In genomic region chr4:150007512-150007911, GRCh38 we compare ENCODE assay signal across 17 cellular contexts.
DNase-seq lines count a peak whose midpoint lies in the region; ATAC-seq, FAIRE-seq and TF ChIP-seq lines count a peak whose summit lies in the region.
"Had no signal": no experiment of that assay in that cellular context is flagged by ENCODE, and none has a peak within 500 bp of the region (broad histone marks: within the 10 kb centered on the region; RNA-seq: fewer than 3 reads in every experiment).

No MANE protein-coding gene starts in this region.

- no peaks in the 10 kb centered on the region for H3K36me3 ChIP-seq in GM23338 (ENCODE audit: insufficient read depth)
- no peaks in the 10 kb centered on the region for H3K36me3 ChIP-seq in keratinocyte (ENCODE audit: control insufficient read depth in 2 of 2, extremely low read depth in 1 of 2, insufficient read depth in 2 of 2, low read length in 2 of 2)
- H3K36me3 ChIP-seq in testis (ENCODE audit: low read depth, missing control alignments) = no peaks in the 10 kb centered on the region
- no peaks in the 10 kb centered on the region for H3K36me3 ChIP-seq in Peyer's patch
- H3K36me3 ChIP-seq: ovary had no signal

- H3K79me2 ChIP-seq in GM23338 (replicated peaks; ENCODE audit: insufficient read depth) (no peaks in the 10 kb centered on the region), keratinocyte (ENCODE audit: control insufficient read depth, insufficient read depth, low read length) (no peaks in the 10 kb centered on the region)

- 15% methylated on average over 3 of the region's 3 CpGs for WGBS in A549 (ENCODE audit: missing lambda C conversion rate)
- 86 to 94% methylated on average over 3 of the region's 3 CpGs for WGBS in testis, 2 donors

- no peak overlapping the region for H3K9ac ChIP-seq in keratinocyte (ENCODE audit: control insufficient read depth, extremely low read depth, insufficient read depth, low read length)

- no peaks in the 10 kb centered on the region for H3K36me3 Mint-ChIP-seq in GM23338 (ENCODE audit: low read depth)
- no peaks in the 10 kb centered on the region for H3K36me3 Mint-ChIP-seq in CD14-positive monocyte
- H3K36me3 Mint-ChIP-seq: memory B cell had no signal

- no peak for TF ChIP-seq RAD21 in A549 (conservative IDR thresholded peaks at IDR 0.05 in 1 of 2, IDR thresholded peaks at IDR 0.05 in 1 of 2)

- POLR2A ChIA-PET in A549 (lab: Yijun Ruan, JAX) = interaction anchor here (1.0 to 2.0 kb wide), 2 partner anchors 71 kb away, joined by 3 to 9 read pairs; partner anchors contain the start of gene DCLK2

- no peak overlapping the region for H3K4me3 Mint-ChIP-seq in GM23338
- H3K4me3 Mint-ChIP-seq in CD14-positive monocyte = no peak overlapping the region
- H3K4me3 Mint-ChIP-seq: memory B cell had no signal

- H3K4me3 ChIP-seq in A549 = no peak overlapping the region
- no peak overlapping the region for H3K4me3 ChIP-seq in GM23338
- H3K4me3 ChIP-seq in keratinocyte (ENCODE audit: control insufficient read depth in 2 of 3, extremely low read depth in 1 of 3, insufficient read depth in 2 of 3, low read depth in 1 of 3, low read length in 3 of 3) = no peak overlapping the region
- H3K4me3 ChIP-seq in testis = no peak overlapping the region
- H3K4me3 ChIP-seq in Peyer's patch = no peak overlapping the region
- H3K4me3 ChIP-seq: ovary had no signal

- H3K9me3 Mint-ChIP-seq in GM23338 (no peaks in the 10 kb centered on the region), CD14-positive monocyte (no peaks in the 10 kb centered on the region)
- H3K9me3 Mint-ChIP-seq: memory B cell had no signal

- no peaks in the 10 kb centered on the region for H3F3A ChIP-seq in GM23338 (replicated peaks; ENCODE audit: low read depth)

- H3K4me2 ChIP-seq in A549 = peak overlapping the region; percentile 64; the same call in 2 of the 3 replicates
- no peak overlapping the region for H3K4me2 ChIP-seq in GM23338
- H3K4me2 ChIP-seq in keratinocyte (ENCODE audit: control insufficient read depth, extremely low read depth, insufficient read depth, low read depth, low read length) = no peak overlapping the region

- dilution Hi-C loops in keratinocyte (cut with MboI; ENCODE audit: extremely low pct_ligation_motif_present, low sequenced_read_pairs) = loop anchor here (25.0 kb wide), 1 partner anchor 205 kb away; no protein-coding TSS in a partner anchor

- H2AFZ ChIP-seq in GM23338 (no peak overlapping the region), keratinocyte (ENCODE audit: control insufficient read depth, low read length) (no peak overlapping the region)

- H3K4me1 ChIP-seq in A549 (peaks cover 77% of the 10 kb centered on the region), GM23338 (ENCODE audit: insufficient read depth) (peaks cover 21% of the 10 kb centered on the region), keratinocyte (ENCODE audit: control insufficient read depth, extremely low read depth, insufficient read depth, low read length) (no peaks in the 10 kb centered on the region), testis (no peaks in the 10 kb centered on the region), Peyer's patch (no peaks in the 10 kb centered on the region)

- no peak for TF ChIP-seq CTCF in A549 (IDR thresholded peaks at IDR 0.05)
- TF ChIP-seq CTCF in GM23338 (conservative IDR thresholded peaks at IDR 0.05; ENCODE audit: low read depth in 2 of 2) = no peak
- no peak for TF ChIP-seq CTCF in keratinocyte (optimal IDR thresholded peaks at IDR 0.05 in 1 of 3, IDR thresholded peaks at IDR 0.05 in 1 of 3, conservative IDR thresholded peaks at IDR 0.05 in 1 of 3; ENCODE audit: extremely low read depth in 1 of 3, insufficient read depth in 2 of 3, low read length in 3 of 3)
- TF ChIP-seq CTCF in testis (IDR thresholded peaks at IDR 0.05) = no peak
- TF ChIP-seq CTCF in Peyer's patch (IDR thresholded peaks at IDR 0.05) = no peak
- no peak for TF ChIP-seq CTCF in CD14-positive monocyte (IDR thresholded peaks at IDR 0.05)

- H3K4me1 Mint-ChIP-seq in GM23338 (peaks cover 18% of the 10 kb centered on the region), CD14-positive monocyte (no peaks in the 10 kb centered on the region)
- H3K4me1 Mint-ChIP-seq: memory B cell had no signal

- peak in 1 of 2 experiments; percentile 29; a peak in 1 of 5 replicates for TF ChIP-seq EP300 in A549 (IDR thresholded peaks at IDR 0.05)

- H3K9me3 ChIP-seq in A549 = no peaks in the 10 kb centered on the region
- no peaks in the 10 kb centered on the region for H3K9me3 ChIP-seq in keratinocyte (ENCODE audit: control insufficient read depth, low read depth, low read length)
- no peaks in the 10 kb centered on the region for H3K9me3 ChIP-seq in testis
- no peaks in the 10 kb centered on the region for H3K9me3 ChIP-seq in Peyer's patch
- H3K9me3 ChIP-seq: ovary had no signal

- H3K27ac Mint-ChIP-seq in GM23338 = no peak overlapping the region
- no peak overlapping the region for H3K27ac Mint-ChIP-seq in CD14-positive monocyte
- H3K27ac Mint-ChIP-seq: memory B cell had no signal

- DNase-seq in A549 (ENCODE audit: low read depth in 1 of 2, low spot score in 1 of 2) (peak in 1 of 2 experiments; percentile 64), GM23338 (ENCODE audit: low spot score) (no peak), SW480 (ENCODE audit: low spot score) (peak; percentile 2), keratinocyte (ENCODE audit: low read depth, low spot score) (no peak), UCSD-AML1 (lab: John Stamatoyannopoulos, UW; ENCODE audit: unreplicated experiment) (no peak), testis (no peak), Peyer's patch (no peak), CD14-positive monocyte (ENCODE audit: low spot score) (no peak)
- DNase-seq: activated gamma-delta T cell treated with Interleukin-2 at 50 U/mL for 16 hours; cerebellar nuclear complex; DMS153; NCI-H2171; ovary; stimulated activated CD4-positive, alpha-beta T cell treated with anti-CD3 and anti-CD28 coated beads, Interleukin-12 subunit alpha, Interleukin-12 subunit beta, amount 100 ng/mL, for 4 hours had no signal

- H4K20me1 ChIP-seq in GM23338 (replicated peaks; ENCODE audit: insufficient read depth) = no peaks in the 10 kb centered on the region
- H4K20me1 ChIP-seq in keratinocyte (ENCODE audit: control insufficient read depth, extremely low read depth, insufficient read depth, low read length) = no peaks in the 10 kb centered on the region

- TF ChIP-seq POLR2A in A549 (IDR thresholded peaks at IDR 0.05; ENCODE audit: low read length) = no peak
- TF ChIP-seq POLR2A in testis (IDR thresholded peaks at IDR 0.05) = no peak
- TF ChIP-seq POLR2A in Peyer's patch (IDR thresholded peaks at IDR 0.05) = no peak

- ATAC-seq in A549 = peak; percentile 36 to 76; a peak in 3 of 6 replicates
- no peak for ATAC-seq in GM23338

- FAIRE-seq in A549 (lab: Jason Lieb, UNC) (no peak), keratinocyte (lab: Jason Lieb, UNC) (peak; percentile 73)
- FAIRE-seq: GM19239 had no signal

- CTCF ChIA-PET in A549 (lab: Yijun Ruan, JAX) = interaction anchor here (1.0 to 8.1 kb wide), 6 partner anchors 9 to 290 kb away, joined by 3 to 70 read pairs (median 8); no protein-coding TSS in a partner anchor

- H3K9me1 ChIP-seq in keratinocyte (ENCODE audit: control insufficient read depth, extremely low read depth, insufficient read depth, low read length) = no peaks in the 10 kb centered on the region

- no peaks in the 10 kb centered on the region for H3K27me3 ChIP-seq in GM23338 (ENCODE audit: insufficient read depth)
- H3K27me3 ChIP-seq in keratinocyte (ENCODE audit: control insufficient read depth, extremely low read depth, insufficient read depth, low read length) = no peaks in the 10 kb centered on the region
- no peaks in the 10 kb centered on the region for H3K27me3 ChIP-seq in testis
- no peaks in the 10 kb centered on the region for H3K27me3 ChIP-seq in Peyer's patch
- H3K27me3 ChIP-seq: ovary had no signal

- intact Hi-C loops in testis (cut with DNase I; ENCODE audit: low total_unique reads) = loop anchor here (10.0 kb wide), 1 partner anchor 237 kb away; no protein-coding TSS in a partner anchor
- intact Hi-C loops in CD14-positive monocyte (cut with micrococcal nuclease) = loop anchor here (10.0 kb wide), 2 partner anchors 197 to 237 kb away; no protein-coding TSS in a partner anchor

- H3K27me3 Mint-ChIP-seq in GM23338 (ENCODE audit: insufficient read depth, low read depth, poor library complexity) (no peaks in the 10 kb centered on the region), CD14-positive monocyte (ENCODE audit: low read depth in 3 of 3) (peaks cover 0 to 3% (median 0%) of the 10 kb centered on the region in 3 donors)

- H3K27ac ChIP-seq in A549 = peak overlapping the region; percentile 68 to 83
- H3K27ac ChIP-seq in GM23338 (ENCODE audit: low read depth) = no peak overlapping the region
- no peak overlapping the region for H3K27ac ChIP-seq in keratinocyte (ENCODE audit: control insufficient read depth, insufficient read depth, low read length)
- no peak overlapping the region for H3K27ac ChIP-seq in testis
- peak overlapping the region in 1 of 4 donors; percentile 6 for H3K27ac ChIP-seq in Peyer's patch
- H3K27ac ChIP-seq: epithelial cell of prostate, ovary had no signal

- H3K9me2 ChIP-seq in GM23338 (ENCODE audit: insufficient read depth) = no peaks in the 10 kb centered on the region

TF ChIP-seq in A549, 52 proteins besides CTCF, POLR2A, EP300 and RAD21 (continues in another document):
- TF ChIP-seq, protein P1, sequence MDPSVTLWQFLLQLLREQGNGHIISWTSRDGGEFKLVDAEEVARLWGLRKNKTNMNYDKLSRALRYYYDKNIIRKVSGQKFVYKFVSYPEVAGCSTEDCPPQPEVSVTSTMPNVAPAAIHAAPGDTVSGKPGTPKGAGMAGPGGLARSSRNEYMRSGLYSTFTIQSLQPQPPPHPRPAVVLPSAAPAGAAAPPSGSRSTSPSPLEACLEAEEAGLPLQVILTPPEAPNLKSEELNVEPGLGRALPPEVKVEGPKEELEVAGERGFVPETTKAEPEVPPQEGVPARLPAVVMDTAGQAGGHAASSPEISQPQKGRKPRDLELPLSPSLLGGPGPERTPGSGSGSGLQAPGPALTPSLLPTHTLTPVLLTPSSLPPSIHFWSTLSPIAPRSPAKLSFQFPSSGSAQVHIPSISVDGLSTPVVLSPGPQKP (IDR thresholded peaks at IDR 0.05; ENCODE audit: low read depth, low read length) = no peak

TF ChIP-seq in GM23338, 12 proteins besides CTCF, POLR2A, EP300 and RAD21 (continues in another document):
- TF ChIP-seq POLR2AphosphoS5 (IDR thresholded peaks at IDR 0.05; ENCODE audit: low read depth) (no peak), ZNF114 (CRISPR knock-in tag; IDR thresholded peaks at IDR 0.05) (no peak), ZNF331 (CRISPR knock-in tag; IDR thresholded peaks at IDR 0.05; ENCODE audit: low read depth) (no peak)

Comparison
In these comparisons a context has a peak if more than half of its experiments do, and no peak if none do; other contexts are left out.
1. H3K27ac ChIP-seq: peak in A549 (2 of 2); none in GM23338 (single experiment), keratinocyte (single experiment) and testis (0 of 2).